In the genomic region with DNA sequence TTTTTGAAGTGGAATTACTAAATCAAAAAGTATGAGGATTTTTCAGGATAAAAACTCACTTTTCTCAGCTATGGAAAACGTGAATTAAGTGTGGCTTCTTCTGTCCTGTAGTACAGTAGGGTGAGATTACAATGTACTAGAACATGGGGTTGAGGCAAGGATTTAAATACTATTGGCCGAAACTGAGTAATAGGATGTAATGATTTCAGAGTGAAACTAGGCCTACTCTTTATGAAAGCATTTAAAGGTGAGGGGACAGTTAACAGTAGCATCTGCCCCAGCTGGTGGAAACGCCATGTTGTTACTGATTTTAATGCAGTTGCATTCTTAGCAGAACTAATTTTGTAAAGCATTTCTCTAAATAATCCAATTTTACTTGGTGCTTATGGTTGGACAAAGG, we compare ENCODE assay signal across 11 cellular contexts.
"Had no signal": no experiment of that assay in that cellular context is flagged by ENCODE, and none has a peak within 500 bp of the region (broad histone marks: within the 10 kb centered on the region; RNA-seq: fewer than 3 reads in every experiment).

No MANE protein-coding gene starts in this region.

- H3K4me1 Mint-ChIP-seq: H9 had no signal

- H3K9me3 ChIP-seq: HAP-1 had no signal

- H3K4me1 ChIP-seq: HAP-1 had no signal

- ATAC-seq: GM23338, HCT116 had no signal

- H2AFZ ChIP-seq: GM23248, GM23338 had no signal

- FAIRE-seq: H1, H54 had no signal

- H3K9me3 Mint-ChIP-seq: GM23338, H9, HFFc6 had no signal

- H3K4me3 ChIP-seq: GM23248, GM23338, HAP-1 had no signal

- DNase-seq: GM23248, GOT3, H7, H9, HCEC 1CT, HFFc6 had no signal

- H3K4me2 ChIP-seq: GM23338 had no signal

- H3K27ac ChIP-seq: GM23248 had no signal

- H3K4me3 Mint-ChIP-seq: GM23338, H9, HFFc6 had no signal

- H3K9ac ChIP-seq: GM23248 had no signal

- H3K27ac Mint-ChIP-seq: GM23338, H9, HFFc6 had no signal

- H3K36me3 ChIP-seq: HAP-1 had no signal
